In the genomic region with DNA sequence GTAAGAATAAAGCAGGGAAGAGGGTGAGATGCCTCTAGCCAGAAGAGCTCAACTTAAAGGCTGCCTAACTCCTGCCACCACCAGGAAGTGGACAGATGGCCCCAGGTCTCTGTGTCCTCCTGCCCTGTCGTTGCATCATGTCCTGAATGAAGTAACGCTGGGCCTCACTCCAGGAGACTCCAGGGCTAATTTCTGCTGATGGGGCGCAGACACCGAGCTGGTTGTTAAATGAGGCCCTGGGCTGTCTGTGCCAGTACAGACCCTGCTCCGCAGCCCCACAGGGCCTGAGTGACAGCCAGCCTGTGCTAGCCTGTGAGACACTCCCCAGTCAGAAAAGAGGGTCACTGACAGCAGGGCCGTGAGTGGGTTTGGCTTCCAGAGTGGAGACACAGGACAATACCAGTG, we compare ENCODE assay signal across 22 cellular contexts. TPM values are rescaled to one million over a fixed set of nuclear protein-coding genes. Genes with fewer than 3 reads are reported as not detected.
A peak's percentile ranks its signal among the peaks of the same experiment; 100 is the strongest.
DNase-seq lines count a peak whose midpoint lies in the region; ATAC-seq, FAIRE-seq and TF ChIP-seq lines count a peak whose summit lies in the region.
"Had no signal": no experiment of that assay in that cellular context is flagged by ENCODE, and none has a peak within 500 bp of the region (broad histone marks: within the 10 kb centered on the region; RNA-seq: fewer than 3 reads in every experiment).

No MANE protein-coding gene starts in this region.

- H3K27me3 ChIP-seq in adipocyte (replicated peaks; ENCODE audit: control insufficient read depth, insufficient read depth, low read length), result peaks cover 29% of the 10 kb centered on the region
- peaks cover 0 to 5% (median 0%) of the 10 kb centered on the region in 9 donors for H3K27me3 ChIP-seq in heart left ventricle
- H3K27me3 ChIP-seq in pancreas, result no peaks in the 10 kb centered on the region
- H3K27me3 ChIP-seq: BLaER1, foreskin keratinocyte, Peyer's patch had no signal

- no peaks in the 10 kb centered on the region for H3K36me3 Mint-ChIP-seq in activated T-cell treated with anti-CD3 and anti-CD28 coated beads, Interleukin-2, amount 50 U/mL, for 24 hours (ENCODE audit: low read depth)
- H3K36me3 Mint-ChIP-seq: memory B cell; stimulated activated memory B cell treated with anti-CD40 and anti-IgM and Interleukin-4, amounts not matched to agents 10 μg/mL and 1 μg/mL and 100 μg/mL, for 72 hours; T-cell; type B pancreatic cell had no signal

- ATAC-seq in heart left ventricle (peak; percentile 36 to 56 (median 46)), pancreas (peak; percentile 24 to 56 (median 28)), sciatic nerve (no peak)
- ATAC-seq: activated T-helper 17 cell treated with anti-CD3 and anti-CD28 coated beads, Interleukin-2, amount 50 U/mL, for 72 hours; foreskin keratinocyte; HCT116; stimulated activated memory B cell treated with anti-CD40 and anti-IgM and Interleukin-4, amounts not matched to agents 10 μg/mL and 1 μg/mL and 100 μg/mL, for 72 hours; T-cell had no signal

- no peak for TF ChIP-seq POLR2A in heart left ventricle (IDR thresholded peaks at IDR 0.05)

- H3K4me1 Mint-ChIP-seq in activated T-cell treated with anti-CD3 and anti-CD28 coated beads, Interleukin-2, amount 50 U/mL, for 24 hours (ENCODE audit: low read depth), result peaks cover 2% of the 10 kb centered on the region

- no peaks in the 10 kb centered on the region for H3K27me3 Mint-ChIP-seq in activated T-cell treated with anti-CD3 and anti-CD28 coated beads, Interleukin-2, amount 50 U/mL, for 24 hours
- H3K27me3 Mint-ChIP-seq: type B pancreatic cell had no signal

- H3K9me3 Mint-ChIP-seq in activated T-cell treated with anti-CD3 and anti-CD28 coated beads, Interleukin-2, amount 50 U/mL, for 24 hours, result no peaks in the 10 kb centered on the region
- H3K9me3 Mint-ChIP-seq: activated B cell treated with CpG ODN at 0.5 μM for 24 hours; activated T-helper 17 cell treated with anti-CD3 and anti-CD28 coated beads, Interleukin-2, amount 50 U/mL, for 72 hours; endodermal cell; memory B cell; stimulated activated memory B cell treated with anti-CD40 and anti-IgM and Interleukin-4, amounts not matched to agents 10 μg/mL and 1 μg/mL and 100 μg/mL, for 72 hours; T-cell; type B pancreatic cell had no signal

- H3K4me1 ChIP-seq in adipocyte (ENCODE audit: control insufficient read depth, insufficient read depth, low read length) (peaks cover 9% of the 10 kb centered on the region), heart left ventricle (peaks cover 0 to 93% (median 47%) of the 10 kb centered on the region in 12 donors), pancreas (peaks cover 0 to 18% (median 17%) of the 10 kb centered on the region in 3 donors)

- H3K27ac ChIP-seq in heart left ventricle, result peak overlapping the region; percentile 29 to 98 (median 80)
- H3K27ac ChIP-seq in pancreas, result peak overlapping the region in 3 of 4 donors; percentile 22 to 75 (median 42)
- H3K27ac ChIP-seq: BLaER1, foreskin keratinocyte had no signal

- peak; percentile 46 for DNase-seq in HuH-7 (ENCODE audit: low spot score)
- DNase-seq in adipocyte (ENCODE audit: low read depth), result peak; percentile 42
- peak in 3 of 5 donors; percentile 37 to 86 (median 82) for DNase-seq in heart left ventricle
- peak in 2 of 6 donors; percentile 42 to 51 for DNase-seq in pancreas
- no peak for DNase-seq in NCI-H1930 (lab: John Stamatoyannopoulos, UW)
- no peak for DNase-seq in activated T-cell treated with anti-CD3 and anti-CD28 coated beads, Interleukin-2, amount 50 U/mL, for 24 hours
- DNase-seq in NCI-H345 treated with DMSO at 0.1 percent for 48 hours (lab: John Stamatoyannopoulos, UW; ENCODE audit: unreplicated experiment), result no peak
- DNase-seq in sciatic nerve (ENCODE audit: low spot score), result no peak
- DNase-seq: activated B cell treated with CpG ODN at 0.5 μM for 24 hours; activated CD8-positive, alpha-beta memory T cell treated with anti-CD3 and anti-CD28 coated beads for 24 hours; DMS79; endodermal cell; foreskin keratinocyte; T-cell had no signal

- no peak overlapping the region for H3K4me3 Mint-ChIP-seq in activated T-cell treated with anti-CD3 and anti-CD28 coated beads, Interleukin-2, amount 50 U/mL, for 24 hours
- H3K4me3 Mint-ChIP-seq: activated B cell treated with CpG ODN at 0.5 μM for 24 hours; activated T-helper 17 cell treated with anti-CD3 and anti-CD28 coated beads, Interleukin-2, amount 50 U/mL, for 72 hours; endodermal cell; memory B cell; stimulated activated memory B cell treated with anti-CD40 and anti-IgM and Interleukin-4, amounts not matched to agents 10 μg/mL and 1 μg/mL and 100 μg/mL, for 72 hours; T-cell; type B pancreatic cell had no signal

- TF ChIP-seq CTCF in heart left ventricle (IDR thresholded peaks at IDR 0.05), result no peak
- no peak for TF ChIP-seq CTCF in pancreas (IDR thresholded peaks at IDR 0.05)

- no peak for FAIRE-seq in pancreas (lab: Jason Lieb, UNC)
- FAIRE-seq: small intestine had no signal

- H3K36me3 ChIP-seq in adipocyte (ENCODE audit: control insufficient read depth, insufficient read depth, low read length, severe bottlenecking) (no peaks in the 10 kb centered on the region), heart left ventricle (peaks cover 0 to 14% (median 0%) of the 10 kb centered on the region in 9 donors), pancreas (no peaks in the 10 kb centered on the region)
- H3K36me3 ChIP-seq: BLaER1, Peyer's patch had no signal

- no peak overlapping the region for H3K9ac ChIP-seq in adipocyte (ENCODE audit: low read length)
- H3K9ac ChIP-seq: BLaER1 had no signal

- WGBS in heart left ventricle, 4 donors, result 26 to 39% (median 31%) methylated on average over 6 of the region's 6 CpGs
- WGBS in pancreas, 2 donors, result 60 to 90% methylated on average over 6 of the region's 6 CpGs

- H3K4me3 ChIP-seq in adipocyte (ENCODE audit: low read length) (no peak overlapping the region), heart left ventricle (no peak overlapping the region), pancreas (no peak overlapping the region)
- H3K4me3 ChIP-seq: BLaER1, Peyer's patch had no signal

- H3K9me3 ChIP-seq in adipocyte (ENCODE audit: control insufficient read depth, low read length) (no peaks in the 10 kb centered on the region), heart left ventricle (no peaks in the 10 kb centered on the region), pancreas (no peaks in the 10 kb centered on the region)
- H3K9me3 ChIP-seq: BLaER1, Peyer's patch had no signal

- H3K27ac Mint-ChIP-seq in activated T-cell treated with anti-CD3 and anti-CD28 coated beads, Interleukin-2, amount 50 U/mL, for 24 hours, result no peak overlapping the region
- H3K27ac Mint-ChIP-seq: activated B cell treated with CpG ODN at 0.5 μM for 24 hours; activated T-helper 17 cell treated with anti-CD3 and anti-CD28 coated beads, Interleukin-2, amount 50 U/mL, for 72 hours; endodermal cell; memory B cell; stimulated activated memory B cell treated with anti-CD40 and anti-IgM and Interleukin-4, amounts not matched to agents 10 μg/mL and 1 μg/mL and 100 μg/mL, for 72 hours; T-cell; type B pancreatic cell had no signal

- intact Hi-C loops in heart left ventricle (cut with DNase I), result loop anchor here in 1 of 10 donors (5.0 kb wide), 1 partner anchor 153 kb away; no protein-coding TSS in a partner anchor
- intact Hi-C loops in pancreas (cut with DNase I), result no loop called here
- intact Hi-C loops in sciatic nerve (cut with DNase I), result no loop called here

RNA-seq across cellular contexts. Expression of a gene that starts 6.5 kb away (rescaled TPM):
- 10 to 100 TPM; 11.7 to 72.4 (median 30.8) TPM for total RNA-seq in heart left ventricle
- 10 to 100 TPM; 16.9 to 59.2 TPM for polyA plus RNA-seq in heart left ventricle
- under 1 TPM; 0.12 to 0.69 (median 0.38) TPM for total RNA-seq in pancreas
- under 1 TPM; 0.19 to 0.49 TPM for polyA plus RNA-seq in pancreas
- 0.31 TPM for total RNA-seq in sciatic nerve
- total RNA-seq: activated B cell treated with CpG ODN at 0.5 μM for 24 hours; activated T-helper 17 cell treated with anti-CD3 and anti-CD28 coated beads, Interleukin-2, amount 50 U/mL, for 72 hours; endodermal cell; foreskin keratinocyte; T-cell had no signal
- polyA plus RNA-seq: foreskin keratinocyte had no signal

RNA-seq across cellular contexts. Expression of a gene that starts 28.7 kb away (rescaled TPM):
- total RNA-seq in heart left ventricle (100 to 1,000 TPM in 8 of 9 donors, 10 to 100 TPM in 1; 88.5 to 298 (median 195) TPM), pancreas (10 to 100 TPM; 13.9 to 32.1 (median 23.3) TPM), sciatic nerve (32.7 TPM)
- polyA plus RNA-seq in heart left ventricle (100 to 1,000 TPM; 123 to 496 TPM), pancreas (10 to 100 TPM; 40.2 to 58.9 TPM)

RNA-seq across cellular contexts. Expression of a gene that starts 48.7 kb away (rescaled TPM):
- total RNA-seq in heart left ventricle (10 to 100 TPM; 21.2 to 41.5 (median 25.7) TPM), pancreas (10 to 100 TPM; 23.4 to 34.5 (median 27.8) TPM), sciatic nerve (55.2 TPM)
- polyA plus RNA-seq in heart left ventricle (10 to 100 TPM; 29.9 to 51.3 TPM), pancreas (10 to 100 TPM; 46.0 to 59.4 TPM)

Comparison
In these comparisons a context has a peak if more than half of its experiments do, and no peak if none do; other contexts are left out.
1. DNase-seq: peak in HuH-7 (single experiment), adipocyte (single experiment) and heart left ventricle (3 of 5); none in NCI-H1930 (0 of 2), activated T-cell treated with anti-CD3 and anti-CD28 coated beads, Interleukin-2, amount 50 U/mL, for 24 hours (single experiment), NCI-H345 treated with DMSO at 0.1 percent for 48 hours (single experiment) and sciatic nerve (single experiment).